In genomic region chr4:11640584-11640983, GRCh38 we compare ENCODE assay signal across 19 cellular contexts.
DNase-seq lines count a peak whose midpoint lies in the region; ATAC-seq and TF ChIP-seq lines count a peak whose summit lies in the region.
"Had no signal": no experiment of that assay in that cellular context is flagged by ENCODE, and none has a peak within 500 bp of the region (broad histone marks: within the 10 kb centered on the region; RNA-seq: fewer than 3 reads in every experiment).

No MANE protein-coding gene starts in this region.

- no peak overlapping the region; a peak in 1 of 4 replicates for H4K8ac ChIP-seq in IMR-90 (ENCODE audit: low read depth in 2 of 2, low read length in 2 of 2)

- no peaks in the 10 kb centered on the region for H4K20me1 ChIP-seq in IMR-90 (ENCODE audit: insufficient read depth, low read length)
- H4K20me1 ChIP-seq: BLaER1 treated with 17β-estradiol and CSF1 and Interleukin-3, amounts not matched to agents 10 nM and 100 nM had no signal

- H3K4me3 ChIP-seq in IMR-90 (ENCODE audit: insufficient read depth, low read depth, low read length) = no peak overlapping the region
- H3K4me3 ChIP-seq: BLaER1 treated with 17β-estradiol and CSF1 and Interleukin-3, amounts not matched to agents 10 nM and 100 nM; GM23338 had no signal

- TF ChIP-seq CTCF in IMR-90 (conservative IDR thresholded peaks at IDR 0.05; ENCODE audit: low read depth, low read length) = no peak

- dilution Hi-C loops in IMR-90 (cut with HindIII; ENCODE audit: low sequenced_read_pairs, unreplicated experiment) = no loop called here

- H2AK9ac ChIP-seq in IMR-90 (replicated peaks; ENCODE audit: low read depth, low read length, poor library complexity) = no peak overlapping the region

- no peak overlapping the region for H3K9ac ChIP-seq in IMR-90 (ENCODE audit: low read depth, low read length)
- H3K9ac ChIP-seq: BLaER1 treated with 17β-estradiol and CSF1 and Interleukin-3, amounts not matched to agents 10 nM and 100 nM had no signal

- ATAC-seq in IMR-90 (ENCODE audit: low read depth) (no peak), esophagus mucosa (no peak), GM19328 (IDR thresholded peaks at IDR 0.05; ENCODE audit: unreplicated experiment) (no peak)
- no peak for ATAC-seq in activated naive CD4-positive, alpha-beta T cell treated with anti-CD3 and anti-CD28 coated beads, Interleukin-2, amount 50 U/mL, for 72 hours
- ATAC-seq: GM23338, HepG2 had no signal

- no peak overlapping the region for H2BK120ac ChIP-seq in IMR-90 (ENCODE audit: low read depth, low read length)

- H3K27ac ChIP-seq in IMR-90 (ENCODE audit: insufficient read depth, low read length) = no peak overlapping the region
- H3K27ac ChIP-seq: BLaER1 treated with 17β-estradiol and CSF1 and Interleukin-3, amounts not matched to agents 10 nM and 100 nM had no signal

- CTCF ChIA-PET in IMR-90 (lab: Yijun Ruan, JAX) = no interaction called here

- H4K5ac ChIP-seq in IMR-90 (ENCODE audit: low read depth, low read length) = no peak overlapping the region

- H3K23ac ChIP-seq in IMR-90 (ENCODE audit: low read depth, low read length) = no peak overlapping the region

- TF ChIP-seq RAD21 in IMR-90 (IDR thresholded peaks at IDR 0.05; ENCODE audit: low read length) = no peak

- H3K9me3 ChIP-seq in IMR-90 (ENCODE audit: control insufficient read depth, insufficient read depth, low read length) = peaks cover 2% of the 10 kb centered on the region; the same call in 1 of the 2 replicates

- H2BK20ac ChIP-seq in IMR-90 (ENCODE audit: low read depth, low read length) = peak overlapping the region; percentile 20; the same call in 1 of the 2 replicates

- no peak overlapping the region for H2AFZ ChIP-seq in IMR-90 (replicated peaks; ENCODE audit: low read length, poor library complexity)
- H2AFZ ChIP-seq: GM23338 had no signal

- no peak overlapping the region for H4K91ac ChIP-seq in IMR-90 (ENCODE audit: insufficient read depth, low read depth, low read length)

- no peaks in the 10 kb centered on the region for H3K79me1 ChIP-seq in IMR-90 (ENCODE audit: low read depth in 1 of 2, low read length in 2 of 2)

- H3K27me3 ChIP-seq in IMR-90 (ENCODE audit: control insufficient read depth, insufficient read depth, low read length) = no peaks in the 10 kb centered on the region
- H3K27me3 ChIP-seq: BLaER1 treated with 17β-estradiol and CSF1 and Interleukin-3, amounts not matched to agents 10 nM and 100 nM had no signal

- DNase-seq in HCEC 1CT = peak; percentile 1
- DNase-seq in IMR-90 = no peak
- peak; percentile 13 for DNase-seq in RPMI7951 (ENCODE audit: low read depth)
- peak; percentile 61 for DNase-seq in kidney tubule cell (ENCODE audit: low spot score)
- DNase-seq in NCI-H2196 treated with DMSO at 0.1 percent for 48 hours (lab: John Stamatoyannopoulos, UW; ENCODE audit: unreplicated experiment) = no peak
- DNase-seq in activated naive CD4-positive, alpha-beta T cell treated with anti-CD3 and anti-CD28 coated beads, Interleukin-2, amount 50 U/mL, for 72 hours (ENCODE audit: low spot score in 2 of 2) = no peak
- DNase-seq: Caco-2; CD8-positive, alpha-beta memory T cell; DMS153; DMS79; GDM1; H7; KG1 had no signal

- peaks cover 11 to 16% of the 10 kb centered on the region in 2 donors for H3K9me3 Mint-ChIP-seq in activated naive CD4-positive, alpha-beta T cell treated with anti-CD3 and anti-CD28 coated beads, Interleukin-2, amount 50 U/mL, for 72 hours

- TF ChIP-seq POLR2A in IMR-90 (IDR thresholded peaks at IDR 0.05; ENCODE audit: low read depth, low read length) = no peak

- WGBS in IMR-90 (ENCODE audit: extremely low coverage in 2 of 2, insufficient read length in 1 of 2), 2 experiments = no CpG with 5 or more reads among the region's 2 CpGs

- no peaks in the 10 kb centered on the region for H3K36me3 ChIP-seq in IMR-90 (ENCODE audit: control insufficient read depth, insufficient read depth, low read length)
- H3K36me3 ChIP-seq: BLaER1 treated with 17β-estradiol and CSF1 and Interleukin-3, amounts not matched to agents 10 nM and 100 nM had no signal

- POLR2A ChIA-PET in IMR-90 (lab: Charles Lee; ENCODE audit: unreplicated experiment) = no interaction called here

- H2BK5ac ChIP-seq in IMR-90 (ENCODE audit: low read depth, low read length, poor library complexity, severe bottlenecking) = no peak overlapping the region

- H2BK15ac ChIP-seq in IMR-90 (ENCODE audit: low read depth, low read length) = no peak overlapping the region

- no peaks in the 10 kb centered on the region; the same call in 1 of the 2 replicates for H3K9me1 ChIP-seq in IMR-90 (ENCODE audit: insufficient read depth, low read length)

- peaks cover 2% of the 10 kb centered on the region; the same call in 1 of the 2 replicates for H3K4me1 ChIP-seq in IMR-90 (ENCODE audit: control insufficient read depth, insufficient read depth, low read length)

- intact Hi-C loops in IMR-90 (cut with micrococcal nuclease) = no loop called here

- no TSS peak for BruUV-seq in IMR-90 (replicated peaks; lab: Mats Ljungman, UMichigan)

- in situ Hi-C loops in IMR-90 (cut with MboI; ENCODE audit: low sequenced_read_pairs) = no loop called here

- H2AK5ac ChIP-seq in IMR-90 (ENCODE audit: low read depth, low read length) = no peak overlapping the region

- H3K36me3 Mint-ChIP-seq in activated naive CD4-positive, alpha-beta T cell treated with anti-CD3 and anti-CD28 coated beads, Interleukin-2, amount 50 U/mL, for 72 hours = peaks cover 0 to 13% of the 10 kb centered on the region in 2 donors
- H3K36me3 Mint-ChIP-seq: CD8-positive, alpha-beta memory T cell had no signal

- H3K4me2 ChIP-seq in IMR-90 (ENCODE audit: low read depth, low read length) = no peak overlapping the region
- H3K4me2 ChIP-seq: BLaER1 treated with 17β-estradiol and CSF1 and Interleukin-3, amounts not matched to agents 10 nM and 100 nM had no signal

- H3K4ac ChIP-seq in IMR-90 (ENCODE audit: low read depth, low read length) = no peak overlapping the region

- H3K27ac Mint-ChIP-seq in activated naive CD4-positive, alpha-beta T cell treated with anti-CD3 and anti-CD28 coated beads, Interleukin-2, amount 50 U/mL, for 72 hours = no peak overlapping the region
- H3K27ac Mint-ChIP-seq: B cell; CD8-positive, alpha-beta memory T cell; GM23338 had no signal

- H3K56ac ChIP-seq in IMR-90 (ENCODE audit: extremely low read depth, insufficient read depth, low read length) = no peak overlapping the region

- H3K14ac ChIP-seq in IMR-90 (replicated peaks; ENCODE audit: low read depth, low read length) = no peak overlapping the region

- H3K18ac ChIP-seq in IMR-90 (ENCODE audit: low read depth, low read length) = no peak overlapping the region

TF ChIP-seq in IMR-90, 13 proteins besides CTCF, POLR2A, EP300 and RAD21:
- no peak for TF ChIP-seq MAZ (IDR thresholded peaks at IDR 0.05; ENCODE audit: borderline replicate concordance, low read depth, low read length)
- TF ChIP-seq BHLHE40 (IDR thresholded peaks at IDR 0.05; ENCODE audit: low read depth, low read length) = no peak
- TF ChIP-seq ELK1 (IDR thresholded peaks at IDR 0.05; ENCODE audit: borderline replicate concordance, low read depth, low read length) = no peak
- no peak for TF ChIP-seq RFX5 (IDR thresholded peaks at IDR 0.05; ENCODE audit: low read depth, low read length)
- no peak for TF ChIP-seq USF2 (IDR thresholded peaks at IDR 0.05; ENCODE audit: low read depth, low read length)
- TF ChIP-seq MAFK (IDR thresholded peaks at IDR 0.05; ENCODE audit: low read depth, low read length) = no peak
- no peak for TF ChIP-seq RCOR1 (IDR thresholded peaks at IDR 0.05; ENCODE audit: insufficient replicate concordance, low read length)
- no peak for TF ChIP-seq NFE2L2 (IDR thresholded peaks at IDR 0.05; ENCODE audit: low read depth, low read length)
- TF ChIP-seq CHD1 (IDR thresholded peaks at IDR 0.05; ENCODE audit: low read depth, low read length) = no peak
- no peak for TF ChIP-seq SMC3 (IDR thresholded peaks at IDR 0.05; ENCODE audit: low read depth, low read length)
- TF ChIP-seq FOS (IDR thresholded peaks at IDR 0.05; ENCODE audit: low read depth, low read length) = no peak
- TF ChIP-seq MXI1 (IDR thresholded peaks at IDR 0.05; ENCODE audit: borderline replicate concordance, low read depth, low read length) = no peak
- TF ChIP-seq CEBPB (IDR thresholded peaks at IDR 0.05; ENCODE audit: low read depth, low read length) = no peak

Comparison
In these comparisons a context has a peak if more than half of its experiments do, and no peak if none do; other contexts are left out.
1. DNase-seq: peak in HCEC 1CT (single experiment), RPMI7951 (single experiment) and kidney tubule cell (single experiment); none in IMR-90 (single experiment), NCI-H2196 treated with DMSO at 0.1 percent for 48 hours (single experiment) and activated naive CD4-positive, alpha-beta T cell treated with anti-CD3 and anti-CD28 coated beads, Interleukin-2, amount 50 U/mL, for 72 hours (0 of 2).